Comparison of ENCODE assay signal across 2 cellular contexts in genomic region chr1:179003474-179004066, GRCh38.
TF ChIP-seq lines count a peak whose summit lies in the region.

No MANE protein-coding gene starts in this region.

TF ChIP-seq in IMR-90, 13 proteins besides CTCF, POLR2A, EP300 and RAD21:
- TF ChIP-seq SMC3 (IDR thresholded peaks at IDR 0.05; ENCODE audit: low read depth, low read length), result no peak
- TF ChIP-seq USF2 (IDR thresholded peaks at IDR 0.05; ENCODE audit: low read depth, low read length), result no peak

TF ChIP-seq in HepG2, 621 proteins besides CTCF, POLR2A, EP300 and RAD21:
- peak; percentile 6; the same call in 1 of the 2 replicates for TF ChIP-seq HNF4G (IDR thresholded peaks at IDR 0.05; ENCODE audit: borderline replicate concordance, low read depth, low read length)
- TF ChIP-seq HNF4G (CRISPR knock-in tag; IDR thresholded peaks at IDR 0.05; ENCODE audit: borderline replicate concordance, low read depth), result no peak
- no peak for TF ChIP-seq ARID3A (IDR thresholded peaks at IDR 0.05; ENCODE audit: low read depth, low read length)
- TF ChIP-seq ZSCAN31 (CRISPR knock-in tag; IDR thresholded peaks at IDR 0.05; ENCODE audit: low read depth), result 0 out of 2 replicates have a peak, but pooled peaks have one; percentile 2
- TF ChIP-seq RARG (CRISPR knock-in tag; IDR thresholded peaks at IDR 0.05; ENCODE audit: low read depth), result 0 out of 2 replicates have a peak, but pooled peaks have one; percentile 43
TF ChIP-seq in HepG2: peak in this region for 3.
